ENCODE assay signal across 1 cellular context in genomic region chr2:74181739-74182138, GRCh38.
A peak's percentile ranks its signal among the peaks of the same experiment; 100 is the strongest.
TF ChIP-seq lines count a peak whose summit lies in the region.

No MANE protein-coding gene starts in this region.

TF ChIP-seq in HepG2, 621 proteins besides CTCF, POLR2A, EP300 and RAD21:
- TF ChIP-seq ZNF280B (CRISPR knock-in tag; IDR thresholded peaks at IDR 0.05; ENCODE audit: borderline replicate concordance) = no peak
- TF ChIP-seq MAFK (conservative IDR thresholded peaks at IDR 0.05 in 1 of 2, IDR thresholded peaks at IDR 0.05 in 1 of 2; ENCODE audit: low read length in 2 of 2) = peak in 1 of 2 experiments; percentile 46; a peak in 3 of 4 replicates
- 0 out of 2 replicates have a peak, but pooled peaks have one; percentile 27 for TF ChIP-seq MAFF (IDR thresholded peaks at IDR 0.05; ENCODE audit: low read depth, low read length)
- TF ChIP-seq ATF5 (CRISPR knock-in tag; IDR thresholded peaks at IDR 0.05; ENCODE audit: low read depth) = no peak
- no peak for TF ChIP-seq ZNF816 (CRISPR knock-in tag; IDR thresholded peaks at IDR 0.05; ENCODE audit: borderline replicate concordance)
- no peak for TF ChIP-seq ZNF597 (CRISPR knock-in tag; IDR thresholded peaks at IDR 0.05)
- TF ChIP-seq NFAT5 (CRISPR knock-in tag; IDR thresholded peaks at IDR 0.05) = no peak
- no peak for TF ChIP-seq SATB2 (CRISPR knock-in tag; IDR thresholded peaks at IDR 0.05)
- no peak for TF ChIP-seq HOXA7 (CRISPR knock-in tag; IDR thresholded peaks at IDR 0.05)
- TF ChIP-seq GTF3A (CRISPR knock-in tag; conservative IDR thresholded peaks at IDR 0.05) = no peak
- no peak for TF ChIP-seq ZNF263 (CRISPR knock-in tag; IDR thresholded peaks at IDR 0.05)
- TF ChIP-seq ZNF710 (CRISPR knock-in tag; IDR thresholded peaks at IDR 0.05; ENCODE audit: borderline replicate concordance) = no peak
- TF ChIP-seq MXD3 (CRISPR knock-in tag; IDR thresholded peaks at IDR 0.05) = no peak
- TF ChIP-seq TFAP4 (IDR thresholded peaks at IDR 0.05; ENCODE audit: borderline replicate concordance, low read depth) = no peak
- TF ChIP-seq SRSF9 (IDR thresholded peaks at IDR 0.05; ENCODE audit: borderline replicate concordance, insufficient read depth, low read depth, low read length, poor library complexity, severe bottlenecking) = no peak
